12 cellular contexts compared by ENCODE assay signal in the genomic region with DNA sequence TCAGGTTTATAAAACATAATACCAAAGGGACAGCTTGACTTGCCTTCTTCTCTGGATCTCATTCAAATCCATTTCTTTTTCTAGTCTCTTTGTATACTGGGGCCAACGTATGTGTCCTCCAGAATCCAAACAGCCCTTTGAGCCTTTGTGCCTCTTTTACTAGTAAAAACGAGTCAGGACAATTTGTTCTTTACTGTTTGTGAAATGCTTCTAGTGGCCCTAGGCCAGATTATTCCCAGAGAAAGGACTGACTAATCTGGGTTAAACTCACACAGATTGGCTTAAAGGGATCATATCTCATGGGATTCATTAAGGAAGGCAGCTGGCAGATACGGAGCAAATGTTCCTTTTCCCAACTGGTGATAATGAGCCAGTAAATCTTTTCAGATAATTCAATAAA. TPM values are rescaled to one million over a fixed set of nuclear protein-coding genes. Genes with fewer than 3 reads are reported as not detected.
DNase-seq lines count a peak whose midpoint lies in the region; TF ChIP-seq lines count a peak whose summit lies in the region.
"Had no signal": no experiment of that assay in that cellular context is flagged by ENCODE, and none has a peak within 500 bp of the region (broad histone marks: within the 10 kb centered on the region; RNA-seq: fewer than 3 reads in every experiment).

No MANE protein-coding gene starts in this region.

- no peaks in the 10 kb centered on the region for H3K9me3 ChIP-seq in ascending aorta
- H3K9me3 ChIP-seq in right atrium auricular region, result no peaks in the 10 kb centered on the region
- H3K9me3 ChIP-seq in testis, result no peaks in the 10 kb centered on the region
- H3K9me3 ChIP-seq in effector memory CD4-positive, alpha-beta T cell (ENCODE audit: control insufficient read depth, low read length), result no peaks in the 10 kb centered on the region

- peak; percentile 53 for DNase-seq in NCI-H1436 treated with DMSO at 0.1 percent for 48 hours (lab: John Stamatoyannopoulos, UW)
- DNase-seq in ascending aorta (ENCODE audit: low spot score in 2 of 2), result peak in 1 of 2 donors; percentile 65
- no peak for DNase-seq in right atrium auricular region (ENCODE audit: low spot score)
- DNase-seq in testis, result peak; percentile 52
- no peak for DNase-seq in cerebellum (ENCODE audit: low spot score)
- DNase-seq in effector memory CD4-positive, alpha-beta T cell, result no peak
- no peak for DNase-seq in NCI-H774 (lab: John Stamatoyannopoulos, UW)
- DNase-seq: activated CD8-positive, alpha-beta T cell treated with anti-CD3 and anti-CD28 coated beads, Interleukin-2, amount 10 ng/mL, durations not matched to agents 7 days and 5 days; GF-D8; NCI-H2029 treated with DMSO at 0.1 percent for 48 hours; nephron progenitor cell; stimulated activated CD4-positive, alpha-beta T cell treated with anti-CD3 and anti-CD28 coated beads, Interleukin-2, amount 100 ng/mL, for 24 hours had no signal

- H3K36me3 ChIP-seq in ascending aorta (no peaks in the 10 kb centered on the region), right atrium auricular region (no peaks in the 10 kb centered on the region), testis (ENCODE audit: low read depth, missing control alignments) (no peaks in the 10 kb centered on the region)
- H3K36me3 ChIP-seq in effector memory CD4-positive, alpha-beta T cell (ENCODE audit: control insufficient read depth, insufficient read depth, low read length), result no peaks in the 10 kb centered on the region

- TF ChIP-seq POLR2A in testis (IDR thresholded peaks at IDR 0.05), result no peak

- H3K27me3 ChIP-seq in ascending aorta (no peaks in the 10 kb centered on the region), right atrium auricular region (no peaks in the 10 kb centered on the region), testis (no peaks in the 10 kb centered on the region)
- H3K27me3 ChIP-seq in effector memory CD4-positive, alpha-beta T cell (replicated peaks; ENCODE audit: control insufficient read depth, insufficient read depth, low read length, poor library complexity, severe bottlenecking), result no peaks in the 10 kb centered on the region

- WGBS in testis, 2 donors, result 28 to 41% methylated on average over 3 of the region's 3 CpGs

- no peaks in the 10 kb centered on the region for H3K4me1 ChIP-seq in ascending aorta
- H3K4me1 ChIP-seq in right atrium auricular region, result peaks cover 0 to 15% of the 10 kb centered on the region in 2 donors
- H3K4me1 ChIP-seq in testis, result peaks cover 7% of the 10 kb centered on the region
- no peaks in the 10 kb centered on the region for H3K4me1 ChIP-seq in effector memory CD4-positive, alpha-beta T cell (ENCODE audit: control insufficient read depth, insufficient read depth, low read length, poor library complexity, severe bottlenecking)

- TF ChIP-seq CTCF in ascending aorta (IDR thresholded peaks at IDR 0.05) (no peak), right atrium auricular region (IDR thresholded peaks at IDR 0.05) (no peak), testis (IDR thresholded peaks at IDR 0.05) (no peak)

- H3K27ac ChIP-seq in ascending aorta (peak overlapping the region; percentile 5 to 17), right atrium auricular region (peak overlapping the region; percentile 46 to 53), testis (peak overlapping the region; percentile 16 to 57)
- H3K27ac ChIP-seq in effector memory CD4-positive, alpha-beta T cell (ENCODE audit: insufficient read depth, low read length, poor library complexity, severe bottlenecking), result no peak overlapping the region

- H3K4me3 ChIP-seq in ascending aorta (no peak overlapping the region), right atrium auricular region (no peak overlapping the region), testis (no peak overlapping the region)
- H3K4me3 ChIP-seq in effector memory CD4-positive, alpha-beta T cell (ENCODE audit: insufficient read depth, low read depth, low read length, poor library complexity, severe bottlenecking), result no peak overlapping the region

- intact Hi-C loops in ascending aorta (cut with DNase I) (no loop called here), testis (cut with DNase I; ENCODE audit: low total_unique reads) (no loop called here)

RNA-seq across cellular contexts. Expression of a gene that starts 32.1 kb away (rescaled TPM):
- 1.9 TPM for total RNA-seq in ascending aorta
- 1 to 10 TPM; 6.5 to 7.5 TPM for total RNA-seq in right atrium auricular region
- 10 to 100 TPM; 11.3 to 13.0 TPM for total RNA-seq in testis
- 10.9 TPM for polyA plus RNA-seq in testis (ENCODE audit: insufficient read depth, low read depth, low replicate concordance)
- total RNA-seq in cerebellum, result 18.5 TPM

Comparison
In these comparisons a context has a peak if more than half of its experiments do, and no peak if none do; other contexts are left out.
1. DNase-seq: peak in NCI-H1436 treated with DMSO at 0.1 percent for 48 hours (single experiment) and testis (single experiment); none in right atrium auricular region (single experiment), cerebellum (single experiment), effector memory CD4-positive, alpha-beta T cell (0 of 3) and NCI-H774 (single experiment).